In genomic region chr17:2459917-2460271, GRCh38 we compare ENCODE assay signal across 18 cellular contexts. TPM values are rescaled to one million over a fixed set of nuclear protein-coding genes. Genes with fewer than 3 reads are reported as not detected.
A peak's percentile ranks its signal among the peaks of the same experiment; 100 is the strongest.
DNase-seq lines count a peak whose midpoint lies in the region; ATAC-seq and TF ChIP-seq lines count a peak whose summit lies in the region.
"Had no signal": no experiment of that assay in that cellular context is flagged by ENCODE, and none has a peak within 500 bp of the region (broad histone marks: within the 10 kb centered on the region; RNA-seq: fewer than 3 reads in every experiment).

No MANE protein-coding gene starts in this region.

- no peaks in the 10 kb centered on the region for H3K9me3 Mint-ChIP-seq in activated T-cell treated with anti-CD3 and anti-CD28 coated beads, Interleukin-2, amount 50 U/mL, for 24 hours

- H3K4me3 ChIP-seq in SK-N-MC: no peak overlapping the region
- no peak overlapping the region for H3K4me3 ChIP-seq in esophagus squamous epithelium
- H3K4me3 ChIP-seq in testis: no peak overlapping the region
- H3K4me3 ChIP-seq: lower lobe of right lung, pancreas, PC-9 had no signal

- intact Hi-C loops in esophagus squamous epithelium (cut with DNase I): no loop called here
- intact Hi-C loops in testis (cut with DNase I; ENCODE audit: low total_unique reads): no loop called here

- TF ChIP-seq POLR2A in esophagus squamous epithelium (IDR thresholded peaks at IDR 0.05): no peak
- no peak for TF ChIP-seq POLR2A in testis (IDR thresholded peaks at IDR 0.05)

- ATAC-seq in GM21423 (IDR thresholded peaks at IDR 0.05; ENCODE audit: unreplicated experiment) (no peak), GM21717 (IDR thresholded peaks at IDR 0.05; ENCODE audit: unreplicated experiment) (no peak)
- ATAC-seq: lower lobe of right lung, pancreas had no signal

- DNase-seq in activated T-cell treated with anti-CD3 and anti-CD28 coated beads, Interleukin-2, amount 50 U/mL, for 24 hours: no peak
- no peak for DNase-seq in activated T-cell treated with anti-CD3 and anti-CD28 coated beads, Interleukin-2, amount 50 U/mL, for 48 hours
- DNase-seq in SK-N-MC (ENCODE audit: low read depth, low spot score): no peak
- DNase-seq in esophagus squamous epithelium (lab: John Stamatoyannopoulos, UW): no peak
- no peak for DNase-seq in testis
- no peak for DNase-seq in activated gamma-delta T cell (lab: John Stamatoyannopoulos, UW)
- DNase-seq: central memory CD4-positive, alpha-beta T cell; DND-41; effector CD4-positive, alpha-beta T cell; lower lobe of right lung; NCI-H1417 treated with DMSO at 0.1 percent for 48 hours; NCI-H2171 treated with DMSO at 0.1 percent for 48 hours; NCI-H748 treated with DMSO at 0.1 percent for 48 hours; pancreas; PC-9; substantia nigra had no signal

- no peak for TF ChIP-seq CTCF in esophagus squamous epithelium (IDR thresholded peaks at IDR 0.05)
- TF ChIP-seq CTCF in testis (IDR thresholded peaks at IDR 0.05): no peak

- H3K36me3 ChIP-seq in SK-N-MC (ENCODE audit: insufficient read depth, low read length): peaks cover 41% of the 10 kb centered on the region
- H3K36me3 ChIP-seq in esophagus squamous epithelium: peaks cover 7 to 73% (median 14%) of the 10 kb centered on the region in 3 donors
- H3K36me3 ChIP-seq in testis (ENCODE audit: low read depth, missing control alignments): no peaks in the 10 kb centered on the region

- WGBS in esophagus squamous epithelium, 2 donors: 68 to 89% methylated on average over 3 of the region's 3 CpGs
- WGBS in testis, 2 donors: 85 to 89% methylated on average over 3 of the region's 3 CpGs

- H3K27ac ChIP-seq in SK-N-MC (peak overlapping the region; percentile 13; the same call in 1 of the 2 replicates), esophagus squamous epithelium (peak overlapping the region in 3 of 4 donors; percentile 65 to 85 (median 71)), testis (peak overlapping the region; percentile 15 to 53)
- H3K27ac ChIP-seq: lower lobe of right lung, pancreas, PC-9 had no signal

- no peaks in the 10 kb centered on the region for H3K27me3 Mint-ChIP-seq in activated T-cell treated with anti-CD3 and anti-CD28 coated beads, Interleukin-2, amount 50 U/mL, for 24 hours

- peaks cover 25% of the 10 kb centered on the region for H3K4me1 Mint-ChIP-seq in activated T-cell treated with anti-CD3 and anti-CD28 coated beads, Interleukin-2, amount 50 U/mL, for 24 hours (ENCODE audit: low read depth)

- H3K4me3 Mint-ChIP-seq in activated T-cell treated with anti-CD3 and anti-CD28 coated beads, Interleukin-2, amount 50 U/mL, for 24 hours: no peak overlapping the region

- H3K9me3 ChIP-seq in SK-N-MC (ENCODE audit: low read depth, low read length) (no peaks in the 10 kb centered on the region), esophagus squamous epithelium (no peaks in the 10 kb centered on the region), testis (no peaks in the 10 kb centered on the region)
- H3K9me3 ChIP-seq: lower lobe of right lung, pancreas had no signal

- H3K27me3 ChIP-seq in esophagus squamous epithelium (no peaks in the 10 kb centered on the region), testis (no peaks in the 10 kb centered on the region)
- H3K27me3 ChIP-seq: pancreas had no signal

- peak overlapping the region; percentile 86 for H3K27ac Mint-ChIP-seq in activated T-cell treated with anti-CD3 and anti-CD28 coated beads, Interleukin-2, amount 50 U/mL, for 24 hours

- H3K36me3 Mint-ChIP-seq in activated T-cell treated with anti-CD3 and anti-CD28 coated beads, Interleukin-2, amount 50 U/mL, for 24 hours (ENCODE audit: low read depth): peaks cover 83% of the 10 kb centered on the region

- H3K9ac ChIP-seq in SK-N-MC (ENCODE audit: insufficient read length): no peak overlapping the region

- H3K4me1 ChIP-seq in esophagus squamous epithelium: peaks cover 0 to 14% (median 8%) of the 10 kb centered on the region in 3 donors
- H3K4me1 ChIP-seq in testis: no peaks in the 10 kb centered on the region
- H3K4me1 ChIP-seq: lower lobe of right lung, pancreas had no signal

RNA-seq across cellular contexts. Expression of gene METTL16, which starts 51.8 kb away (rescaled TPM):
- total RNA-seq in esophagus squamous epithelium: 10 to 100 TPM; 12.5 to 31.5 (median 25.3) TPM
- 10 to 100 TPM; 42.7 to 53.6 TPM for total RNA-seq in testis
- 23.1 TPM for polyA plus RNA-seq in testis (ENCODE audit: insufficient read depth, low read depth, low replicate concordance)

RNA-seq across cellular contexts. Expression of gene MNT, which starts 59.0 kb away (rescaled TPM):
- 10 to 100 TPM in 3 of 4 donors, 1 to 10 TPM in 1; 7.2 to 23.0 (median 17.4) TPM for total RNA-seq in esophagus squamous epithelium
- total RNA-seq in testis: 10 to 100 TPM; 46.3 to 67.7 TPM
- polyA plus RNA-seq in testis (ENCODE audit: insufficient read depth, low read depth, low replicate concordance): 27.9 TPM

Comparison
In these comparisons a context has a peak if more than half of its experiments do, and no peak if none do; other contexts are left out.
1. H3K27ac ChIP-seq: peak in every context shown above with its lines; median percentile 71 in esophagus squamous epithelium; 34 in testis; 13 in SK-N-MC.